14 cellular contexts compared by ENCODE assay signal in genomic region chr2:73036779-73037165, GRCh38.
"Had no signal": no experiment of that assay in that cellular context is flagged by ENCODE, and none has a peak within 500 bp of the region (broad histone marks: within the 10 kb centered on the region; RNA-seq: fewer than 3 reads in every experiment).

No MANE protein-coding gene starts in this region.

- H3K9ac ChIP-seq: neural progenitor cell had no signal

- H3K27ac ChIP-seq: ascending aorta, lower lobe of right lung, neural progenitor cell, vagina, VCaP had no signal

- DNase-seq: activated CD4-positive, alpha-beta T cell treated with anti-CD3 and anti-CD28 coated beads for 4 hours; activated CD8-positive, alpha-beta memory T cell treated with anti-CD3 and anti-CD28 coated beads, Interleukin-2, amount 50 U/mL, for 4 hours; activated CD8-positive, alpha-beta T cell treated with anti-CD3 and anti-CD28 coated beads for 36 hours; dermis blood vessel endothelial cell; lower lobe of right lung; retina; stimulated activated CD4-positive, alpha-beta T cell treated with anti-CD3 and anti-CD28 coated beads, Interleukin-15, amount 100 ng/mL, for 24 hours; stimulated activated CD4-positive, alpha-beta T cell treated with anti-CD3 and anti-CD28 coated beads, Interleukin-4, amount 100 ng/mL, for 24 hours; stimulated activated naive CD8-positive, alpha-beta T cell treated with anti-CD3 and anti-CD28 coated beads, Interleukin-15, amount 100 ng/mL, for 72 hours; T1000 had no signal

- H3K9me3 ChIP-seq: ascending aorta, lower lobe of right lung, vagina had no signal

- H3K4me1 Mint-ChIP-seq: neural progenitor cell; stimulated activated naive CD8-positive, alpha-beta T cell treated with anti-CD3 and anti-CD28 coated beads, Interleukin-15, amount 100 ng/mL, for 72 hours had no signal

- H3K36me3 ChIP-seq: ascending aorta, neural progenitor cell had no signal

- H3K27me3 Mint-ChIP-seq: activated CD8-positive, alpha-beta T cell treated with anti-CD3 and anti-CD28 coated beads for 36 hours; stimulated activated naive CD8-positive, alpha-beta T cell treated with anti-CD3 and anti-CD28 coated beads, Interleukin-15, amount 100 ng/mL, for 72 hours had no signal

- H3K4me1 ChIP-seq: ascending aorta, vagina had no signal

- H3K4me3 Mint-ChIP-seq: activated CD8-positive, alpha-beta T cell treated with anti-CD3 and anti-CD28 coated beads for 36 hours; neural progenitor cell; stimulated activated naive CD8-positive, alpha-beta T cell treated with anti-CD3 and anti-CD28 coated beads, Interleukin-15, amount 100 ng/mL, for 72 hours had no signal

- H3K27me3 ChIP-seq: ascending aorta, neural progenitor cell, vagina had no signal

- H3K27ac Mint-ChIP-seq: activated CD8-positive, alpha-beta T cell treated with anti-CD3 and anti-CD28 coated beads for 36 hours; neural progenitor cell had no signal

- H3K4me2 ChIP-seq: neural progenitor cell had no signal

- H3K4me3 ChIP-seq: ascending aorta, lower lobe of right lung, neural progenitor cell, vagina had no signal

- H3K9me3 Mint-ChIP-seq: activated CD8-positive, alpha-beta T cell treated with anti-CD3 and anti-CD28 coated beads for 36 hours; neural progenitor cell; stimulated activated naive CD8-positive, alpha-beta T cell treated with anti-CD3 and anti-CD28 coated beads, Interleukin-15, amount 100 ng/mL, for 72 hours had no signal
